Comparison of ENCODE assay signal across 17 cellular contexts in genomic region chr21:46427516-46427915, GRCh38.
"Had no signal": no experiment of that assay in that cellular context is flagged by ENCODE, and none has a peak within 500 bp of the region (broad histone marks: within the 10 kb centered on the region; RNA-seq: fewer than 3 reads in every experiment).

No MANE protein-coding gene starts in this region.

- H3K4me3 Mint-ChIP-seq: activated CD4-positive, alpha-beta T cell treated with anti-CD3 and anti-CD28 coated beads, Interleukin-2, amount 10 ng/mL, durations not matched to agents 7 days and 5 days; nephron had no signal

- H3K27ac ChIP-seq: brain microvascular endothelial cell, esophagus muscularis mucosa, heart right ventricle, thyroid gland had no signal

- H3K27me3 ChIP-seq: brain microvascular endothelial cell, esophagus muscularis mucosa, heart right ventricle, thyroid gland had no signal

- FAIRE-seq: endothelial cell of umbilical vein had no signal

- DNase-seq: activated CD4-positive, alpha-beta T cell treated with anti-CD3 and anti-CD28 coated beads, Interleukin-2, amount 10 ng/mL, durations not matched to agents 7 days and 5 days; activated gamma-delta T cell; anterior cingulate cortex; brain microvascular endothelial cell; cerebellar nuclear complex; effector CD8-positive, alpha-beta T cell; heart right ventricle; mesendoderm; nucleus accumbens; SK-N-SH; stimulated activated naive CD4-positive, alpha-beta T cell; T1000; thyroid gland had no signal

- ATAC-seq: activated CD4-positive, CD25-positive, alpha-beta regulatory T cell treated with anti-CD3 and anti-CD28 coated beads, Interleukin-2, amount 50 U/mL, for 24 hours had no signal

- H3K9me3 ChIP-seq: esophagus muscularis mucosa, heart right ventricle, SK-N-SH, thyroid gland had no signal

- H3K4me3 ChIP-seq: esophagus muscularis mucosa, heart right ventricle, thyroid gland had no signal

- H3K27me3 Mint-ChIP-seq: activated CD4-positive, alpha-beta T cell treated with anti-CD3 and anti-CD28 coated beads, Interleukin-2, amount 10 ng/mL, durations not matched to agents 7 days and 5 days had no signal

- H3K9ac ChIP-seq: SK-N-SH had no signal

- H3K4me1 ChIP-seq: esophagus muscularis mucosa, heart right ventricle, thyroid gland had no signal

- H3K27ac Mint-ChIP-seq: nephron had no signal

- H3K4me2 ChIP-seq: SK-N-SH had no signal

- H3K9me3 Mint-ChIP-seq: activated CD4-positive, alpha-beta T cell treated with anti-CD3 and anti-CD28 coated beads, Interleukin-2, amount 10 ng/mL, durations not matched to agents 7 days and 5 days; nephron had no signal
